9 cellular contexts compared by ENCODE assay signal in the genomic region with DNA sequence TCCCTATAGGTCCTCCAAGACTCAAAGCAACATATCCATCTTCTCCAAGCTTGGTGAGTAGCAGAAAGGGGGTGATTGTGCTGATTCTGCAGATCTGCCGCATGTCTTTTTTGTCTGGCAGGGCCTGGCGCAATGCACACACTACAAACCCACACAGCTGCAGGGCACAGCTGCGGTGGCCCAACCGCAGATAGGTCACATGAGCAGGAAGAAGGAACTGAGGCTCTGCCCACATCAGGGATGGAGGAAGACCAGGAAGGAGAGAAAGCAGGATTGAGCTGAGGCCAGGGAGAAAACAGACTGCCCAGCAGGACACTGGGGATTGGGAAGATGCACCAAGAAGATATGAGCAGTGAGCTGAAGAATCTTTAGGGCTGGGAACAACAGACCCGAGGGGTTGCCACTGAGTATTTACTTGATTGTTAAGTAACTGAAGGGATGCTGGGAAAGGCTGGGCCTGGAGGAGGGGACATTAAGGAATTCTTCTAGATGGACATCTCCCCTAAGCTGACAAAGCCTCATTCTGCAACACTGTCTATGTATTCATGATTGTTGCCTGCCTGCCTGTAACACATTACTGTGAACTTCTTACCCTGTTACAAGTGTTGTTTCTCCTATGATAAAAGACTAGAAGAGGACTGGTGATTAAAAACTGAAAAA.
DNase-seq lines count a peak whose midpoint lies in the region; TF ChIP-seq lines count a peak whose summit lies in the region.
"Had no signal": no experiment of that assay in that cellular context is flagged by ENCODE, and none has a peak within 500 bp of the region (broad histone marks: within the 10 kb centered on the region; RNA-seq: fewer than 3 reads in every experiment).

No MANE protein-coding gene starts in this region.

- H3K27ac ChIP-seq in neural progenitor cell = no peak overlapping the region
- H3K27ac ChIP-seq in brain microvascular endothelial cell = no peak overlapping the region

- peaks cover 16% of the 10 kb centered on the region for H3K4me1 ChIP-seq in neural progenitor cell

- no peak overlapping the region for H2AFZ ChIP-seq in neural progenitor cell (replicated peaks)

- peak overlapping the region; percentile 19 for H3K27ac Mint-ChIP-seq in neural progenitor cell
- H3K27ac Mint-ChIP-seq: T-helper 1 cell treated with Interleukin-12 subunit alpha and Interleukin-12 subunit beta and Interleukin-4 antibody, amounts not matched to agents 30 μg/mL and 1 μg/mL, for 36 hours had no signal

- H3K9me3 ChIP-seq in neural progenitor cell (ENCODE audit: low read depth) = no peaks in the 10 kb centered on the region

- peak; percentile 26 for TF ChIP-seq POLR2A in NB4 (IDR thresholded peaks at IDR 0.05; ENCODE audit: extremely low read depth, insufficient read length)

- no peaks in the 10 kb centered on the region for H3K27me3 Mint-ChIP-seq in neural progenitor cell (ENCODE audit: insufficient read depth, low read depth)

- H3K36me3 ChIP-seq in neural progenitor cell (no peaks in the 10 kb centered on the region), brain microvascular endothelial cell (replicated peaks) (no peaks in the 10 kb centered on the region)

- H3F3A ChIP-seq in neural progenitor cell (ENCODE audit: low read depth) = peaks cover 5% of the 10 kb centered on the region

- no peaks in the 10 kb centered on the region for H3K79me2 ChIP-seq in neural progenitor cell (ENCODE audit: low read depth)

- H3K4me3 ChIP-seq in NB4 (ENCODE audit: low read depth, low read length) = peak overlapping the region; percentile 27
- no peak overlapping the region for H3K4me3 ChIP-seq in choroid plexus epithelial cell (ENCODE audit: low read depth, low read length)
- no peak overlapping the region for H3K4me3 ChIP-seq in neural progenitor cell
- H3K4me3 ChIP-seq in brain microvascular endothelial cell (ENCODE audit: low read depth, low read length) = no peak overlapping the region

- H3K4me2 ChIP-seq in neural progenitor cell = peak overlapping the region; percentile 54

- H3K36me3 Mint-ChIP-seq in neural progenitor cell = peaks cover 7% of the 10 kb centered on the region

- DNase-seq in Caki2 (ENCODE audit: low read depth) (peak; percentile 33), NB4 (ENCODE audit: low read depth) (peak; percentile 89), choroid plexus epithelial cell (ENCODE audit: low read depth) (peak; percentile 14), neural progenitor cell (ENCODE audit: low spot score) (no peak), brain microvascular endothelial cell (no peak), NCI-H2171 (lab: John Stamatoyannopoulos, UW) (no peak), retina (no peak)
- DNase-seq in stimulated activated CD4-positive, alpha-beta T cell treated with anti-CD3 and anti-CD28 coated beads, Interleukin-4, amount 100 ng/mL, for 24 hours = no peak

- no peak overlapping the region for H3K9ac ChIP-seq in neural progenitor cell

- in situ Hi-C loops in Caki2 (cut with HindIII; ENCODE audit: low pct_unique_long_range_greater_than_20kb, low sequenced_read_pairs) = loop anchor here (10.0 kb wide), 1 partner anchor 57 kb away; no protein-coding TSS in a partner anchor
- in situ Hi-C loops in brain microvascular endothelial cell (cut with HindIII; ENCODE audit: low pct_ligation_motif_present, low sequenced_read_pairs) = no loop called here

- H3K27me3 ChIP-seq in neural progenitor cell = no peaks in the 10 kb centered on the region
- H3K27me3 ChIP-seq in brain microvascular endothelial cell (replicated peaks) = no peaks in the 10 kb centered on the region

- no peak overlapping the region for H3K4me3 Mint-ChIP-seq in neural progenitor cell
- H3K4me3 Mint-ChIP-seq: T-helper 1 cell treated with Interleukin-12 subunit alpha and Interleukin-12 subunit beta and Interleukin-4 antibody, amounts not matched to agents 30 μg/mL and 1 μg/mL, for 36 hours had no signal

- H3K4me1 Mint-ChIP-seq in neural progenitor cell = peaks cover 34% of the 10 kb centered on the region

- H3K9me3 Mint-ChIP-seq in neural progenitor cell = no peaks in the 10 kb centered on the region
- H3K9me3 Mint-ChIP-seq: T-helper 1 cell treated with Interleukin-12 subunit alpha and Interleukin-12 subunit beta and Interleukin-4 antibody, amounts not matched to agents 30 μg/mL and 1 μg/mL, for 36 hours had no signal

- TF ChIP-seq CTCF in NB4 (IDR thresholded peaks at IDR 0.05; ENCODE audit: low read depth, low read length) (no peak), choroid plexus epithelial cell (conservative IDR thresholded peaks at IDR 0.05; ENCODE audit: low read depth, low read length) (no peak), neural progenitor cell (IDR thresholded peaks at IDR 0.05) (no peak), brain microvascular endothelial cell (IDR thresholded peaks at IDR 0.05; ENCODE audit: low read depth, low read length, missing control alignments) (no peak)

- H4K20me1 ChIP-seq in neural progenitor cell (ENCODE audit: low read depth) = no peaks in the 10 kb centered on the region

Comparison
In these comparisons a context has a peak if more than half of its experiments do, and no peak if none do; other contexts are left out.
1. DNase-seq: peak in Caki2 (single experiment), NB4 (single experiment) and choroid plexus epithelial cell (single experiment); none in neural progenitor cell (single experiment), brain microvascular endothelial cell (single experiment), NCI-H2171 (single experiment), stimulated activated CD4-positive, alpha-beta T cell treated with anti-CD3 and anti-CD28 coated beads, Interleukin-4, amount 100 ng/mL, for 24 hours (single experiment) and retina (single experiment).